Comparison of ENCODE assay signal across 1 cellular context in the genomic region with DNA sequence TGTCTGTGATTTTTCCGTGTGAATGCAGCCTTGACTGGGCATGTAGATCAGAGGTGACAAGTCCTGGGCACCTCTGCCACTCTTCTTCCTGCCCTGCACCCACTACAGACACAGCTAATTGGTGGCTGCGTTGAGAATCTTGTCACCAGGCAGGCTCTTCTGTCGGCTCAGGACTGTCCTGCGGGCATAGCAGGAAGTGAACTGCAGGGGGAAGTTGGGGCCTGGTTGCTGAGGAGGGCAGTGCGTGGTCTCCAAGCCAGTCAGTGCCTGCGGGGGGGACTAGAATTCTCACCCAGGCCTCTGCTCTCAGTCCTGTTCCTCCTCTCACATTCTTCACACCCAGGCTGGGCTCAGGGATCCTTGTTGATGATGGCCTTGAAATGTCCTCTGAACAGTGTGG.
TF ChIP-seq lines count a peak whose summit lies in the region.

No MANE protein-coding gene starts in this region.

TF ChIP-seq in GM23338, 12 proteins besides CTCF, POLR2A, EP300 and RAD21 (continued from another document):
- TF ChIP-seq, protein P1, sequence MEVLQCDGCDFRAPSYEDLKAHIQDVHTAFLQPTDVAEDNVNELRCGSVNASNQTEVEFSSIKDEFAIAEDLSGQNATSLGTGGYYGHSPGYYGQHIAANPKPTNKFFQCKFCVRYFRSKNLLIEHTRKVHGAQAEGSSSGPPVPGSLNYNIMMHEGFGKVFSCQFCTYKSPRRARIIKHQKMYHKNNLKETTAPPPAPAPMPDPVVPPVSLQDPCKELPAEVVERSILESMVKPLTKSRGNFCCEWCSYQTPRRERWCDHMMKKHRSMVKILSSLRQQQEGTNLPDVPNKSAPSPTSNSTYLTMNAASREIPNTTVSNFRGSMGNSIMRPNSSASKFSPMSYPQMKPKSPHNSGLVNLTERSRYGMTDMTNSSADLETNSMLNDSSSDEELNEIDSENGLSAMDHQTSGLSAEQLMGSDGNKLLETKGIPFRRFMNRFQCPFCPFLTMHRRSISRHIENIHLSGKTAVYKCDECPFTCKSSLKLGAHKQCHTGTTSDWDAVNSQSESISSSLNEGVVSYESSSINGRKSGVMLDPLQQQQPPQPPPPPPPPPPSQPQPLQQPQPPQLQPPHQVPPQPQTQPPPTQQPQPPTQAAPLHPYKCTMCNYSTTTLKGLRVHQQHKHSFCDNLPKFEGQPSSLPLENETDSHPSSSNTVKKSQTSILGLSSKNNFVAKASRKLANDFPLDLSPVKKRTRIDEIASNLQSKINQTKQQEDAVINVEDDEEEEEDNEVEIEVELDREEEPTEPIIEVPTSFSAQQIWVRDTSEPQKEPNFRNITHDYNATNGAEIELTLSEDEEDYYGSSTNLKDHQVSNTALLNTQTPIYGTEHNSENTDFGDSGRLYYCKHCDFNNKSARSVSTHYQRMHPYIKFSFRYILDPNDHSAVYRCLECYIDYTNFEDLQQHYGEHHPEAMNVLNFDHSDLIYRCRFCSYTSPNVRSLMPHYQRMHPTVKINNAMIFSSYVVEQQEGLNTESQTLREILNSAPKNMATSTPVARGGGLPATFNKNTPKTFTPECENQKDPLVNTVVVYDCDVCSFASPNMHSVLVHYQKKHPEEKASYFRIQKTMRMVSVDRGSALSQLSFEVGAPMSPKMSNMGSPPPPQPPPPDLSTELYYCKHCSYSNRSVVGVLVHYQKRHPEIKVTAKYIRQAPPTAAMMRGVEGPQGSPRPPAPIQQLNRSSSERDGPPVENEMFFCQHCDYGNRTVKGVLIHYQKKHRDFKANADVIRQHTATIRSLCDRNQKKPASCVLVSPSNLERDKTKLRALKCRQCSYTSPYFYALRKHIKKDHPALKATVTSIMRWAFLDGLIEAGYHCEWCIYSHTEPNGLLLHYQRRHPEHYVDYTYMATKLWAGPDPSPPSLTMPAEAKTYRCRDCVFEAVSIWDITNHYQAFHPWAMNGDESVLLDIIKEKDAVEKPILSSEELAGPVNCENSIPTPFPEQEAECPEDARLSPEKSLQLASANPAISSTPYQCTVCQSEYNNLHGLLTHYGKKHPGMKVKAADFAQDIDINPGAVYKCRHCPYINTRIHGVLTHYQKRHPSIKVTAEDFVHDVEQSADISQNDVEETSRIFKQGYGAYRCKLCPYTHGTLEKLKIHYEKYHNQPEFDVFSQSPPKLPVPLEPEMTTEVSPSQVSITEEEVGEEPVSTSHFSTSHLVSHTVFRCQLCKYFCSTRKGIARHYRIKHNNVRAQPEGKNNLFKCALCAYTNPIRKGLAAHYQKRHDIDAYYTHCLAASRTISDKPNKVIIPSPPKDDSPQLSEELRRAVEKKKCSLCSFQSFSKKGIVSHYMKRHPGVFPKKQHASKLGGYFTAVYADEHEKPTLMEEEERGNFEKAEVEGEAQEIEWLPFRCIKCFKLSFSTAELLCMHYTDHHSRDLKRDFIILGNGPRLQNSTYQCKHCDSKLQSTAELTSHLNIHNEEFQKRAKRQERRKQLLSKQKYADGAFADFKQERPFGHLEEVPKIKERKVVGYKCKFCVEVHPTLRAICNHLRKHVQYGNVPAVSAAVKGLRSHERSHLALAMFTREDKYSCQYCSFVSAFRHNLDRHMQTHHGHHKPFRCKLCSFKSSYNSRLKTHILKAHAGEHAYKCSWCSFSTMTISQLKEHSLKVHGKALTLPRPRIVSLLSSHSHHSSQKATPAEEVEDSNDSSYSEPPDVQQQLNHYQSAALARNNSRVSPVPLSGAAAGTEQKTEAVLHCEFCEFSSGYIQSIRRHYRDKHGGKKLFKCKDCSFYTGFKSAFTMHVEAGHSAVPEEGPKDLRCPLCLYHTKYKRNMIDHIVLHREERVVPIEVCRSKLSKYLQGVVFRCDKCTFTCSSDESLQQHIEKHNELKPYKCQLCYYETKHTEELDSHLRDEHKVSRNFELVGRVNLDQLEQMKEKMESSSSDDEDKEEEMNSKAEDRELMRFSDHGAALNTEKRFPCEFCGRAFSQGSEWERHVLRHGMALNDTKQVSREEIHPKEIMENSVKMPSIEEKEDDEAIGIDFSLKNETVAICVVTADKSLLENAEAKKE (CRISPR knock-in tag; IDR thresholded peaks at IDR 0.05) = no peak
- no peak for TF ChIP-seq POLR2AphosphoS5 (IDR thresholded peaks at IDR 0.05; ENCODE audit: low read depth)
- TF ChIP-seq EZH2phosphoT487 (IDR thresholded peaks at IDR 0.05; ENCODE audit: unreplicated experiment) = no peak
- TF ChIP-seq JUNB (IDR thresholded peaks at IDR 0.05; ENCODE audit: unreplicated experiment) = no peak
- no peak for TF ChIP-seq CREB1 (CRISPR knock-in tag; IDR thresholded peaks at IDR 0.05; ENCODE audit: low read depth)
- no peak for TF ChIP-seq EZH2 (IDR thresholded peaks at IDR 0.05; ENCODE audit: low read depth, unreplicated experiment)
- TF ChIP-seq STAT1 (IDR thresholded peaks at IDR 0.05; ENCODE audit: unreplicated experiment) = no peak
